Comparison of ENCODE assay signal across 16 cellular contexts in genomic region chr4:99722006-99722405, GRCh38.
DNase-seq lines count a peak whose midpoint lies in the region; ATAC-seq, FAIRE-seq and TF ChIP-seq lines count a peak whose summit lies in the region.
"Had no signal": no experiment of that assay in that cellular context is flagged by ENCODE, and none has a peak within 500 bp of the region (broad histone marks: within the 10 kb centered on the region; RNA-seq: fewer than 3 reads in every experiment).

No MANE protein-coding gene starts in this region.

- TF ChIP-seq POLR2A in A549 (IDR thresholded peaks at IDR 0.05; ENCODE audit: low read length) (no peak), body of pancreas (IDR thresholded peaks at IDR 0.05) (no peak)

- no peak for ATAC-seq in A549
- no peak for ATAC-seq in body of pancreas
- no peak for ATAC-seq in activated CD4-positive, CD25-positive, alpha-beta regulatory T cell treated with anti-CD3 and anti-CD28 coated beads, Interleukin-2, amount 50 U/mL, for 24 hours

- no peak overlapping the region for H3K4ac ChIP-seq in H9 (ENCODE audit: low read depth, low read length)

- no peaks in the 10 kb centered on the region for H3K36me3 ChIP-seq in body of pancreas (replicated peaks in 1 of 2; ENCODE audit: insufficient read depth in 1 of 2, low read depth in 2 of 2)
- H3K36me3 ChIP-seq in muscle layer of colon (ENCODE audit: insufficient read depth, low read length) = no peaks in the 10 kb centered on the region
- H3K36me3 ChIP-seq: SJSA1 had no signal

- H3K27ac Mint-ChIP-seq in H9 = peak overlapping the region in 2 of 3 experiments; percentile 54 to 59; a peak in 2 of 7 replicates
- H3K27ac Mint-ChIP-seq: activated CD4-positive, alpha-beta memory T cell treated with anti-CD3 and anti-CD28 coated beads, Interleukin-2, amount 10 ng/mL, durations not matched to agents 7 days and 5 days had no signal

- H3K56ac ChIP-seq in H9 (ENCODE audit: insufficient read length, low read depth, low read length) = no peak overlapping the region

- peaks cover 27 to 35% of the 10 kb centered on the region in 2 experiments for H3K4me1 Mint-ChIP-seq in H9
- H3K4me1 Mint-ChIP-seq: activated CD4-positive, alpha-beta memory T cell treated with anti-CD3 and anti-CD28 coated beads, Interleukin-2, amount 10 ng/mL, durations not matched to agents 7 days and 5 days had no signal

- no peaks in the 10 kb centered on the region for H3K79me2 ChIP-seq in H9 (ENCODE audit: insufficient read depth, low read length)
- H3K79me2 ChIP-seq: parathyroid adenoma had no signal

- WGBS in A549 (ENCODE audit: missing lambda C conversion rate) = 87% methylated on average over 1 of the region's 1 CpG
- no CpG with 5 or more reads among the region's 1 CpG for WGBS in H9 (ENCODE audit: extremely low coverage, insufficient read length, low lambda C conversion rate)
- WGBS in body of pancreas, 2 donors = 76 to 81% methylated on average over 1 of the region's 1 CpG

- FAIRE-seq in A549 (lab: Jason Lieb, UNC) = no peak
- FAIRE-seq: colon, D721Med had no signal

- H3K9me3 Mint-ChIP-seq in H9 = peaks cover 5 to 8% of the 10 kb centered on the region in 2 experiments; a peak in 2 of 5 replicates
- H3K9me3 Mint-ChIP-seq: activated CD4-positive, alpha-beta memory T cell treated with anti-CD3 and anti-CD28 coated beads, Interleukin-2, amount 10 ng/mL, durations not matched to agents 7 days and 5 days had no signal

- H3K4me2 ChIP-seq in A549 (no peak overlapping the region), H9 (ENCODE audit: insufficient read depth, insufficient read length, low read length) (no peak overlapping the region)

- H2BK12ac ChIP-seq in H9 (ENCODE audit: insufficient read length, low read depth, low read length) = no peak overlapping the region

- H2BK5ac ChIP-seq in H9 (ENCODE audit: insufficient read length, low read length) = no peak overlapping the region

- no peak overlapping the region for H3K9ac ChIP-seq in H9 (ENCODE audit: extremely low read depth, insufficient read length, low read length)
- no peak overlapping the region for H3K9ac ChIP-seq in muscle layer of colon (ENCODE audit: low read length)
- H3K9ac ChIP-seq: parathyroid adenoma had no signal

- no peak overlapping the region for H3K4me3 ChIP-seq in A549
- H3K4me3 ChIP-seq in body of pancreas = no peak overlapping the region
- no peak overlapping the region for H3K4me3 ChIP-seq in muscle layer of colon (ENCODE audit: low read depth in 1 of 2, low read length in 2 of 2)
- H3K4me3 ChIP-seq: SJSA1 had no signal

- H2BK15ac ChIP-seq in H9 (ENCODE audit: low read depth, low read length) = no peak overlapping the region

- H3K27ac ChIP-seq in A549 (peak overlapping the region; percentile 67 to 84; a peak in 4 of 6 replicates), H9 (ENCODE audit: insufficient read length, low read depth, low read length) (no peak overlapping the region), body of pancreas (peak overlapping the region; percentile 30 to 72 (median 69)), muscle layer of colon (ENCODE audit: low read depth, low read length) (peak overlapping the region; percentile 6)
- H3K27ac ChIP-seq: parathyroid adenoma, SJSA1 had no signal

- no peak overlapping the region for H4K5ac ChIP-seq in H9 (ENCODE audit: insufficient read length, low read depth, low read length)

- no peaks in the 10 kb centered on the region for H3K27me3 Mint-ChIP-seq in H9 (ENCODE audit: low read depth)

- no peak overlapping the region for H2BK120ac ChIP-seq in H9 (ENCODE audit: low read depth, low read length, poor library complexity, severe bottlenecking)

- H3K18ac ChIP-seq in H9 (ENCODE audit: insufficient read length, low read depth, low read length) = no peak overlapping the region

- H4K91ac ChIP-seq in H9 (ENCODE audit: insufficient read length, low read depth, low read length) = no peak overlapping the region

- intact Hi-C loops in body of pancreas (cut with DNase I) = no loop called here

- CTCF ChIA-PET in A549 (lab: Yijun Ruan, JAX) = interaction anchor here (0.7 to 1.2 kb wide), 2 partner anchors 86 to 227 kb away, joined by 3 read pairs; no protein-coding TSS in a partner anchor

- H2AFZ ChIP-seq in H9 (ENCODE audit: low read length) = no peak overlapping the region
- H2AFZ ChIP-seq: parathyroid adenoma had no signal

- POLR2A ChIA-PET in A549 (lab: Yijun Ruan, JAX) = interaction anchor here (0.6 kb wide), 1 partner anchor 159 kb away, joined by 4 read pairs; the partner anchor contains the start of gene TRMT10A

- H2BK20ac ChIP-seq in H9 (ENCODE audit: low read depth, low read length, poor library complexity, severe bottlenecking) = no peak overlapping the region

- H3K36me3 Mint-ChIP-seq in H9 (ENCODE audit: insufficient read depth in 1 of 3, low read depth in 3 of 3) = peaks cover 0 to 4% (median 0%) of the 10 kb centered on the region in 3 experiments; a peak in 2 of 7 replicates

- H3K79me1 ChIP-seq in H9 (ENCODE audit: insufficient read depth, low read depth, low read length, poor library complexity, severe bottlenecking) = no peaks in the 10 kb centered on the region

- H3K9me3 ChIP-seq in A549 (no peaks in the 10 kb centered on the region), H9 (ENCODE audit: control insufficient read depth, low read depth, low read length) (no peaks in the 10 kb centered on the region), body of pancreas (no peaks in the 10 kb centered on the region), muscle layer of colon (ENCODE audit: low read length) (no peaks in the 10 kb centered on the region)
- H3K9me3 ChIP-seq: SJSA1 had no signal

- H3K27me3 ChIP-seq in H9 (ENCODE audit: insufficient read depth, low read length) = no peaks in the 10 kb centered on the region
- H3K27me3 ChIP-seq in body of pancreas = no peaks in the 10 kb centered on the region
- H3K27me3 ChIP-seq in muscle layer of colon (ENCODE audit: control insufficient read depth in 1 of 2, insufficient read depth in 2 of 2, low read length in 2 of 2) = no peaks in the 10 kb centered on the region
- H3K27me3 ChIP-seq: SJSA1 had no signal

- no peak overlapping the region for H3K14ac ChIP-seq in H9 (ENCODE audit: insufficient read depth, low read length)

- no peak overlapping the region for H4K8ac ChIP-seq in H9 (replicated peaks; ENCODE audit: insufficient read length, low read depth, low read length)

- H3T11ph ChIP-seq in H9 (ENCODE audit: low read length) = no peak overlapping the region

- no peak for TF ChIP-seq RAD21 in A549 (conservative IDR thresholded peaks at IDR 0.05 in 1 of 2, IDR thresholded peaks at IDR 0.05 in 1 of 2)

- H2AK5ac ChIP-seq in H9 (ENCODE audit: insufficient read length, low read length) = no peak overlapping the region

- TF ChIP-seq EP300 in A549 (IDR thresholded peaks at IDR 0.05) = no peak

- no peaks in the 10 kb centered on the region for H3K23me2 ChIP-seq in H9 (ENCODE audit: insufficient read length, low read depth, low read length, poor library complexity, severe bottlenecking)

- no peak overlapping the region for H3K4me3 Mint-ChIP-seq in H9
- H3K4me3 Mint-ChIP-seq: activated CD4-positive, alpha-beta memory T cell treated with anti-CD3 and anti-CD28 coated beads, Interleukin-2, amount 10 ng/mL, durations not matched to agents 7 days and 5 days had no signal

- no peak overlapping the region for H3K23ac ChIP-seq in H9 (ENCODE audit: insufficient read length, low read depth, low read length)

- H4K20me1 ChIP-seq in H9 (ENCODE audit: control insufficient read depth, insufficient read depth, insufficient read length) = no peaks in the 10 kb centered on the region

- H3K4me1 ChIP-seq in A549 = peaks cover 26% of the 10 kb centered on the region
- peaks cover 7% of the 10 kb centered on the region; the same call in 1 of the 2 replicates for H3K4me1 ChIP-seq in H9 (ENCODE audit: insufficient read depth, low read length)
- H3K4me1 ChIP-seq in body of pancreas = peaks cover 25% of the 10 kb centered on the region
- peaks cover 30% of the 10 kb centered on the region for H3K4me1 ChIP-seq in muscle layer of colon (ENCODE audit: insufficient read depth, low read length)
- H3K4me1 ChIP-seq: parathyroid adenoma had no signal

- DNase-seq in A549 (ENCODE audit: low read depth in 1 of 2, low spot score in 1 of 2) (no peak), H9 (no peak), body of pancreas (no peak), activated gamma-delta T cell (lab: John Stamatoyannopoulos, UW) (no peak), germinal center (ENCODE audit: low spot score) (no peak)
- no peak for DNase-seq in activated CD4-positive, CD25-positive, alpha-beta regulatory T cell treated with anti-CD3 and anti-CD28 coated beads, Interleukin-2, amount 50 U/mL, for 72 hours
- DNase-seq: activated CD4-positive, alpha-beta memory T cell treated with anti-CD3 and anti-CD28 coated beads, Interleukin-2, amount 10 ng/mL, durations not matched to agents 7 days and 5 days; activated T-cell treated with anti-CD3 and anti-CD28 coated beads, Interleukin-2, amount 50 U/mL, for 48 hours; NCI-H187 treated with DMSO at 0.1 percent for 48 hours; stimulated activated CD4-positive, alpha-beta T cell treated with anti-CD3 and anti-CD28 coated beads, Interleukin-15, amount 100 ng/mL, for 24 hours had no signal

- TF ChIP-seq CTCF in A549 (IDR thresholded peaks at IDR 0.05) (no peak), H9 (conservative IDR thresholded peaks at IDR 0.05) (no peak), body of pancreas (IDR thresholded peaks at IDR 0.05) (peak in 1 of 7 experiments; percentile 17)

TF ChIP-seq in A549, 52 proteins besides CTCF, POLR2A, EP300 and RAD21 (continues in another document):
- TF ChIP-seq GATA3 (IDR thresholded peaks at IDR 0.05; ENCODE audit: borderline replicate concordance) (no peak), HOXB13 (CRISPR knock-in tag; IDR thresholded peaks at IDR 0.05; ENCODE audit: low read depth) (no peak), ZSCAN20 (CRISPR knock-in tag; IDR thresholded peaks at IDR 0.05) (no peak), MYC (IDR thresholded peaks at IDR 0.05; ENCODE audit: borderline replicate concordance, low read length) (no peak), PBX3 (IDR thresholded peaks at IDR 0.05) (no peak), NFE2L2 (conservative IDR thresholded peaks at IDR 0.05; ENCODE audit: low read length) (no peak), JUNB (IDR thresholded peaks at IDR 0.05) (no peak), TFCP2L1 (CRISPR knock-in tag; IDR thresholded peaks at IDR 0.05) (no peak)
